Comparison of ENCODE assay signal across 25 cellular contexts in the genomic region with DNA sequence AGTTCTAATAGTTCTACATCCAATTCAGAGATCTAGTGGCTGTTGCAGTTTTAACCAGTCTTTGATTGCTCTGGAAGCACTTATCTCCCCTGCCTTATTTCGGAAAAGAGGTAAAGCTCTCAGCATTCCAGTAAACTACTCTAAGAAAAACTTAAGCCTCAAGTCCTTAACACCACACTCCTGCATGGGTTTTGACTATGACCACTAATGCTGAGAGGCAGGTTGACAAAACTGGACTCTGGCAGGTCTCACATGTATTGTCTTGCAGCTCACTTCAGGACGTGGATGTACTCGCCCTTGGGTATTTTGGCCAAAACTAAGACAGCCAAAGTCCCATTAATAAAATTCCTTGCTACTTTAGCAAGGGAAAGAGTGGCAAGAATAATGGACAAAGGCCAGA.
"Had no signal": no experiment of that assay in that cellular context is flagged by ENCODE, and none has a peak within 500 bp of the region (broad histone marks: within the 10 kb centered on the region; RNA-seq: fewer than 3 reads in every experiment).

No MANE protein-coding gene starts in this region.

- FAIRE-seq: keratinocyte had no signal

- H3K27ac ChIP-seq: heart right ventricle, hepatocyte, ovary, right atrium auricular region, right lobe of liver, stomach, testis, tibial artery, vagina had no signal

- H3K4me3 ChIP-seq: heart right ventricle, hepatocyte, mucosa of descending colon, ovary, right atrium auricular region, right lobe of liver, smooth muscle cell, stomach, testis, tibial artery, vagina had no signal

- H3K79me2 ChIP-seq: hepatocyte had no signal

- DNase-seq: heart right ventricle; kidney glomerular epithelial cell; left cardiac atrium; midbrain; mucosa of descending colon; naive thymus-derived CD4-positive, alpha-beta T cell; ovary; right lobe of liver; stimulated activated CD4-positive, alpha-beta T cell treated with anti-CD3 and anti-CD28 coated beads, Interleukin-1b, Interleukin-23, amount 100 ng/mL, for 48 hours; stimulated activated CD4-positive, alpha-beta T cell treated with anti-CD3 and anti-CD28 coated beads, Interleukin-2, amount 100 ng/mL, for 48 hours; stimulated activated CD4-positive, alpha-beta T cell treated with anti-CD3 and anti-CD28 coated beads, Interleukin-4, amount 100 ng/mL, for 4 hours; stimulated activated CD8-positive, alpha-beta memory T cell treated with anti-CD3 and anti-CD28 coated beads, Interleukin-4, amount 100 ng/mL, for 48 hours; stimulated activated naive B cell treated with anti-CD40 and anti-IgM and Interleukin-4, amounts not matched to agents 10 μg/mL and 1 μg/mL and 100 μg/mL, for 72 hours; stimulated activated naive CD8-positive, alpha-beta T cell treated with anti-CD3 and anti-CD28 coated beads, Interleukin-15, Interleukin-2, amounts not matched to agents 100 U/mL and 50 U/mL, for 24 hours; stomach; testis; tibial artery; trophoblast cell had no signal

- H3K27me3 ChIP-seq: heart right ventricle, hepatocyte, ovary, right atrium auricular region, right lobe of liver, stomach, testis, tibial artery, vagina had no signal

- H3K36me3 ChIP-seq: heart right ventricle, ovary, right atrium auricular region, right lobe of liver, stomach, tibial artery, vagina had no signal

- ATAC-seq: heart right ventricle; left cardiac atrium; left lobe of liver; mucosa of descending colon; naive thymus-derived CD4-positive, alpha-beta T cell; natural killer cell treated with Interleukin-12 subunit alpha and Interleukin-12 subunit beta and Interleukin-15 and Interleukin-18, amount 100 ng/mL, for 72 hours; right lobe of liver; stimulated activated naive B cell treated with anti-CD40 and anti-IgM and Interleukin-4, amounts not matched to agents 10 μg/mL and 1 μg/mL and 100 μg/mL, for 72 hours; stimulated activated naive CD8-positive, alpha-beta T cell treated with anti-CD3 and anti-CD28 coated beads, Interleukin-15, Interleukin-2, amounts not matched to agents 100 U/mL and 50 U/mL, for 24 hours had no signal

- H3K4me2 ChIP-seq: hepatocyte, smooth muscle cell had no signal

- H2AFZ ChIP-seq: hepatocyte had no signal

- H3K4me1 ChIP-seq: heart right ventricle, right atrium auricular region, right lobe of liver, stomach, testis, tibial artery, vagina had no signal

- H3K9me3 ChIP-seq: mucosa of descending colon, ovary, right atrium auricular region, right lobe of liver, testis, tibial artery, vagina had no signal
